ENCODE assay signal across 10 cellular contexts in genomic region chrX:152601848-152602616, GRCh38. TPM values are rescaled to one million over a fixed set of nuclear protein-coding genes. Genes with fewer than 3 reads are reported as not detected.
DNase-seq lines count a peak whose midpoint lies in the region; ATAC-seq, FAIRE-seq and TF ChIP-seq lines count a peak whose summit lies in the region.
"Had no signal": no experiment of that assay in that cellular context is flagged by ENCODE, and none has a peak within 500 bp of the region (broad histone marks: within the 10 kb centered on the region; RNA-seq: fewer than 3 reads in every experiment).

No MANE protein-coding gene starts in this region.

- H3K27me3 ChIP-seq in SK-N-SH (ENCODE audit: insufficient read depth): no peaks in the 10 kb centered on the region

- peak; percentile 29 for TF ChIP-seq RAD21 in SK-N-SH (IDR thresholded peaks at IDR 0.05; ENCODE audit: low read length)

- H4K20me1 ChIP-seq in SK-N-SH (ENCODE audit: insufficient read depth): no peaks in the 10 kb centered on the region

- ATAC-seq in GM18498 (IDR thresholded peaks at IDR 0.05; ENCODE audit: unreplicated experiment): no peak

- H3F3A ChIP-seq in SK-N-SH (replicated peaks; ENCODE audit: insufficient read depth): no peaks in the 10 kb centered on the region

- no peak for FAIRE-seq in GM19239 (lab: Jason Lieb, UNC)

- WGBS in SK-N-SH (ENCODE audit: low lambda C conversion rate): 32% methylated on average over 6 of the region's 6 CpGs

- CTCF ChIA-PET in SK-N-SH (lab: Yijun Ruan, JAX): interaction anchor here (1.1 to 3.3 kb wide), 5 partner anchors 11 to 219 kb away, joined by 5 to 13 read pairs (median 8); no protein-coding TSS in a partner anchor

- no peak overlapping the region for H3K4me2 ChIP-seq in SK-N-SH

- no peaks in the 10 kb centered on the region for H3K36me3 ChIP-seq in SK-N-SH (replicated peaks in 1 of 2; ENCODE audit: control insufficient read depth in 1 of 2, insufficient read depth in 2 of 2, low read length in 1 of 2)

- no peak overlapping the region for H2AFZ ChIP-seq in SK-N-SH (ENCODE audit: low read depth)

- no peak for TF ChIP-seq EP300 in SK-N-SH (IDR thresholded peaks at IDR 0.05; ENCODE audit: borderline replicate concordance in 1 of 2, low read depth in 1 of 2, low read length in 1 of 2)

- H3K9me3 ChIP-seq in SK-N-SH: no peaks in the 10 kb centered on the region

- no peak overlapping the region for H3K27ac ChIP-seq in SK-N-SH (ENCODE audit: low read depth in 2 of 2, low read length in 1 of 2)

- no peaks in the 10 kb centered on the region for H3K4me1 ChIP-seq in SK-N-SH (ENCODE audit: control insufficient read depth in 1 of 2, insufficient read depth in 2 of 2, low read depth in 1 of 2, low read length in 1 of 2)

- DNase-seq in activated CD4-positive, alpha-beta T cell treated with anti-CD3 and anti-CD28 coated beads for 48 hours: peak; percentile 17
- DNase-seq in activated CD4-positive, alpha-beta T cell treated with anti-CD3 and anti-CD28 coated beads, Interleukin-2, amount 50 U/mL, for 1 hour: no peak
- DNase-seq in HT-29 (ENCODE audit: low spot score) (peak; percentile 32), SK-N-SH (peak; percentile 6), middle frontal gyrus (ENCODE audit: extremely low spot score, low spot score) (peak; percentile 4), GM19239 (ENCODE audit: insufficient read length, low spot score) (no peak), germinal center (ENCODE audit: low spot score) (no peak)
- DNase-seq: AML-193; stimulated activated CD4-positive, alpha-beta T cell treated with anti-CD3 and anti-CD28 coated beads, Interleukin-4, amount 100 ng/mL, for 4 hours had no signal

- no peaks in the 10 kb centered on the region for H3K9me2 ChIP-seq in SK-N-SH

- no peak overlapping the region for H3K4me3 ChIP-seq in SK-N-SH (ENCODE audit: low read depth in 2 of 2, low read length in 1 of 2)

- POLR2A ChIA-PET in SK-N-SH (lab: Yijun Ruan, JAX): no interaction called here

- H3K79me2 ChIP-seq in SK-N-SH (ENCODE audit: insufficient read depth): no peaks in the 10 kb centered on the region

- no peak overlapping the region for H3K9ac ChIP-seq in SK-N-SH

- peak; percentile 38 for TF ChIP-seq CTCF in SK-N-SH (IDR thresholded peaks at IDR 0.05)

TF ChIP-seq in SK-N-SH, 30 proteins besides CTCF, POLR2A, EP300 and RAD21:
- TF ChIP-seq SMC3 (IDR thresholded peaks at IDR 0.05; ENCODE audit: low read depth, low read length): no peak
- no peak for TF ChIP-seq MAX (IDR thresholded peaks at IDR 0.05; ENCODE audit: low read depth)
- no peak for TF ChIP-seq PBX3 (IDR thresholded peaks at IDR 0.05)
- TF ChIP-seq REST (IDR thresholded peaks at IDR 0.05; ENCODE audit: low read depth, low read length): no peak
- no peak for TF ChIP-seq JUND (IDR thresholded peaks at IDR 0.05)
- no peak for TF ChIP-seq GATA2 (CRISPR knock-in tag; IDR thresholded peaks at IDR 0.05)
- TF ChIP-seq FOSL2 (IDR thresholded peaks at IDR 0.05; ENCODE audit: borderline replicate concordance, low read depth): no peak
- no peak for TF ChIP-seq CHD2 (IDR thresholded peaks at IDR 0.05; ENCODE audit: low read length, partially characterized antibody)
- TF ChIP-seq EZH2phosphoT487 (IDR thresholded peaks at IDR 0.05; ENCODE audit: borderline replicate concordance, low read depth): no peak
- TF ChIP-seq NRF1 (IDR thresholded peaks at IDR 0.05; ENCODE audit: low read depth, low read length): no peak
- TF ChIP-seq RFX5 (IDR thresholded peaks at IDR 0.05; ENCODE audit: low read length): no peak
- TF ChIP-seq TEAD4 (IDR thresholded peaks at IDR 0.05; ENCODE audit: borderline replicate concordance, insufficient read depth): no peak
- TF ChIP-seq POLR2AphosphoS5 (IDR thresholded peaks at IDR 0.05; ENCODE audit: low read depth, low read length): no peak
- no peak for TF ChIP-seq RCOR1 (IDR thresholded peaks at IDR 0.05; ENCODE audit: low read length)
- TF ChIP-seq USF2 (IDR thresholded peaks at IDR 0.05; ENCODE audit: borderline replicate concordance, low read depth, low read length): no peak
- no peak for TF ChIP-seq FOXM1 (IDR thresholded peaks at IDR 0.05; ENCODE audit: low read depth)
TF ChIP-seq in SK-N-SH: peak in this region for 0.

RNA-seq across cellular contexts. Expression of gene GABRQ, which starts 35.7 kb away (rescaled TPM):
- total RNA-seq in HT-29 (2014; rRNA removed; shearing (Covaris generic)): not detected in 2 replicates
- polyA plus RNA-seq in SK-N-SH (2012; rRNA removed): 0.02 and 0.03 TPM in 2 replicates
- 0.03 and 0.05 TPM in 2 replicates for polyA plus RNA-seq in SK-N-SH (2012; cell fraction: cytosol; rRNA removed)
- 0.05 TPM in 1 of 2 replicates, not detected in the other for polyA plus RNA-seq in SK-N-SH (2012; cell fraction: nucleus; rRNA removed)

Comparison
In these comparisons a context has a peak if more than half of its experiments do, and no peak if none do; other contexts are left out.
1. DNase-seq: peak in activated CD4-positive, alpha-beta T cell treated with anti-CD3 and anti-CD28 coated beads for 48 hours (single experiment), HT-29 (single experiment), SK-N-SH (single experiment) and middle frontal gyrus (single experiment); none in activated CD4-positive, alpha-beta T cell treated with anti-CD3 and anti-CD28 coated beads, Interleukin-2, amount 50 U/mL, for 1 hour (single experiment), GM19239 (single experiment) and germinal center (single experiment).